8 cellular contexts compared by ENCODE assay signal in the genomic region with DNA sequence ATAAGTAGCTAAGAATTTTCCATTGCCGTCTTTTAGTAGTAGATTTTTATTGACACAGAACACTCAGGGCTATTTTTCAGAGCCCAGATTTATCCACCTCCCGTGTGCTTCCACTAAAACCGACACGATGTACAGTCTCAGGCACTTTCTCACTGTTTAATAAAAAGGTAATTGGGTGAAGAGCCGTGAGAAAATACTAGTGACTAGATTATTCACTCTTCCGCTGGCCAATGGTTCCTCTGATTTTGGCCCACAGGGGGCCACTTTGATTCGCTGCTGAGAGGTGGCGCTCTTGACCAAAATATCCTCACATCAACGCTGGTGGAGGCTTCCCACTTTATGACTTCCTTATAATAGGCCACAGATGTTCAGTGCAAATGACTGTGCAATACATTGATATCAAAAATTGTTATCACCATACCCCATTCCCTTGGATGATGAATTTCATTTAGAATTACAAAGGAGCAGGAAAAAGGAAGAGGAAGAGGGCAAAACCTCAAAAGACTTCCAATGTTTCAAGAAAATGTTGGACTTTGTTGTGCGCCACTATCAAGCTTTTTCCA. TPM values are rescaled to one million over a fixed set of nuclear protein-coding genes. Genes with fewer than 3 reads are reported as not detected.
DNase-seq lines count a peak whose midpoint lies in the region; ATAC-seq, FAIRE-seq and TF ChIP-seq lines count a peak whose summit lies in the region.

No MANE protein-coding gene starts in this region.

- H3K27ac ChIP-seq in hepatocyte (no peak overlapping the region), gastrocnemius medialis (peak overlapping the region in 2 of 4 donors; percentile 45 to 48)

- H3K4me1 ChIP-seq in hepatocyte (ENCODE audit: insufficient read depth) (no peaks in the 10 kb centered on the region), gastrocnemius medialis (no peaks in the 10 kb centered on the region)

- in situ Hi-C loops in astrocyte of the spinal cord (cut with HindIII; ENCODE audit: low sequenced_read_pairs) (no loop called here), gastrocnemius medialis (cut with MboI; ENCODE audit: low sequenced_read_pairs in 4 of 4) (loop anchor here (5.0 to 25.0 kb wide), 5 partner anchors 443 to 661 kb away; partner anchors contain the start of gene HINT3 (in 1 of the 4))

- no peaks in the 10 kb centered on the region for H4K20me1 ChIP-seq in hepatocyte (ENCODE audit: insufficient read depth, poor library complexity, severe bottlenecking)

- no peak overlapping the region for H3K4me2 ChIP-seq in hepatocyte

- H3K27me3 ChIP-seq in hepatocyte (no peaks in the 10 kb centered on the region), gastrocnemius medialis (no peaks in the 10 kb centered on the region)

- no peak overlapping the region for H2AFZ ChIP-seq in hepatocyte

- H3K9me3 ChIP-seq in hepatocyte (ENCODE audit: low read depth) (no peaks in the 10 kb centered on the region), gastrocnemius medialis (no peaks in the 10 kb centered on the region)

- peak; percentile 48 for FAIRE-seq in H54 (lab: Jason Lieb, UNC)

- intact Hi-C loops in gastrocnemius medialis (cut with DNase I; ENCODE audit: low total_unique reads) = loop anchor here (2.0 to 5.0 kb wide), 4 partner anchors 283 to 658 kb away; no protein-coding TSS in a partner anchor

- ATAC-seq in gastrocnemius medialis = peak; percentile 79 to 80

- TF ChIP-seq CTCF in astrocyte of the spinal cord (IDR thresholded peaks at IDR 0.05; ENCODE audit: low read depth, low read length) = peak; percentile 84
- TF ChIP-seq CTCF in hepatocyte (IDR thresholded peaks at IDR 0.05; ENCODE audit: poor library complexity) = peak; percentile 93
- peak; percentile 62 to 82 (median 73) for TF ChIP-seq CTCF in gastrocnemius medialis (IDR thresholded peaks at IDR 0.05 in 4 of 5, conservative IDR thresholded peaks at IDR 0.05 in 1 of 5)

- H3K4me3 ChIP-seq in astrocyte of the spinal cord (ENCODE audit: low read depth, low read length) (no peak overlapping the region), hepatocyte (no peak overlapping the region), gastrocnemius medialis (no peak overlapping the region)

- WGBS in hepatocyte (ENCODE audit: low lambda C conversion rate, missing lambda C conversion rate) = 25% methylated on average over 10 of the region's 10 CpGs

- DNase-seq in activated gamma-delta T cell treated with anti-CD3 and anti-CD28 coated beads, Interleukin-2, amount 50 U/mL, for 16 hours (ENCODE audit: low read depth) = peak; percentile 7
- no peak for DNase-seq in activated gamma-delta T cell treated with Interleukin-2 at 50 U/mL for 16 hours
- no peak for DNase-seq in H54 (ENCODE audit: insufficient read length, low spot score)
- DNase-seq in LHCN-M2 (ENCODE audit: low read depth) = peak; percentile 46
- peak; percentile 62 for DNase-seq in RPMI8226
- peak; percentile 68 for DNase-seq in astrocyte of the spinal cord (ENCODE audit: low read depth, low spot score)
- peak; percentile 80 for DNase-seq in hepatocyte (ENCODE audit: low spot score)
- DNase-seq in gastrocnemius medialis = peak; percentile 36 to 54

- H3K36me3 ChIP-seq in hepatocyte (replicated peaks; ENCODE audit: insufficient read depth, low read depth) = no peaks in the 10 kb centered on the region
- H3K36me3 ChIP-seq in gastrocnemius medialis = no peaks in the 10 kb centered on the region

- TF ChIP-seq POLR2A in H54 (IDR thresholded peaks at IDR 0.05; ENCODE audit: low read depth, low read length) (no peak), gastrocnemius medialis (IDR thresholded peaks at IDR 0.05) (no peak)

- H3K79me2 ChIP-seq in hepatocyte = no peaks in the 10 kb centered on the region

- H3K9me2 ChIP-seq in hepatocyte (replicated peaks; ENCODE audit: insufficient read depth) = no peaks in the 10 kb centered on the region

RNA-seq across cellular contexts. Expression of gene HDDC2, which starts 12.3 kb away (rescaled TPM):
- 76.6 and 91.4 TPM in 2 replicates for total RNA-seq in LHCN-M2 (2014; rRNA removed)
- 129 TPM for polyA plus RNA-seq in LHCN-M2 (2012)
- total RNA-seq in hepatocyte = 70.6 and 79.8 TPM in 2 replicates
- 109 and 110 TPM in 2 replicates for polyA plus RNA-seq in hepatocyte
- total RNA-seq in gastrocnemius medialis = 10 to 100 TPM; 54.9 to 88.3 (median 77.7) TPM

Comparison
In these comparisons a context has a peak if more than half of its experiments do, and no peak if none do; other contexts are left out.
1. DNase-seq: peak in activated gamma-delta T cell treated with anti-CD3 and anti-CD28 coated beads, Interleukin-2, amount 50 U/mL, for 16 hours (single experiment), LHCN-M2 (single experiment), RPMI8226 (single experiment), astrocyte of the spinal cord (single experiment), hepatocyte (single experiment) and gastrocnemius medialis (2 of 2); none in activated gamma-delta T cell treated with Interleukin-2 at 50 U/mL for 16 hours (single experiment) and H54 (single experiment).
2. Peak in every context shown above with its lines, with median percentiles within 50 percentile points of each other: CTCF ChIP-seq.